In the genomic region with DNA sequence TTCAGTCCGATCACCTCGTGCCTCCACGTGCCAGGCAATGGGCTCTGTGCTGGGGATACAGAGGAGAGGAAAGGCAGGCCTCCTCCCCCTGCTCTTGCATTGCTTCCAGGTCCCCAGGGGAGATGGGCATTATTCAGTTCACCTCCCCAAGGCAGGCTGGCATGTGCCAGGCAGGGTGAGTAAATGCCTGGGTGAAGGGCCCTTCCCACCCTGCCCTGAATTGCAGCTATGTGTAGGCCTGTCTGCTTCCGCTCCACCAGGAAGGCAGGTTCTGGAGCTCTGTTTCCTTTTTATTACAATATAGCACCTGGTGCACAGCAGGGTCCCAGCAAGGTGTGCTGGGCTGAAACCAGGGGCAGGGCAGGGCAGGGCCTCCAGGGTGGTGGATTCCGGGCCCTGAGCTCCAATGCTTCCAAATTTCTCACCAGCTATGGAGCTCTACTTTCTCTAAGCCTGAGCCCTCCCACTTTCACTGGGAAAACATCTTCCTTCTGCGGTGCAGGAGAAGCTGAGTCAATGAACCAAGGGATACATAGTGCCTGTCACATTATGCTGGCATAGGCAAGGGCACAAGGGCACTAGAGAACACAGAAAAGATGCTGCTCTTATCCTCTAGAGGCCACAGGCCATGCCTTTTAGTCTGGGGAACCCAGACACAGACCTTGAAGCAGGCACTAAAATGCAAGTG, we compare ENCODE assay signal across 11 cellular contexts. TPM values are rescaled to one million over a fixed set of nuclear protein-coding genes. Genes with fewer than 3 reads are reported as not detected.
DNase-seq lines count a peak whose midpoint lies in the region; ATAC-seq and TF ChIP-seq lines count a peak whose summit lies in the region.
"Had no signal": no experiment of that assay in that cellular context is flagged by ENCODE, and none has a peak within 500 bp of the region (broad histone marks: within the 10 kb centered on the region; RNA-seq: fewer than 3 reads in every experiment).

No MANE protein-coding gene starts in this region.

- peaks cover 0 to 96% (median 5%) of the 10 kb centered on the region in 11 experiments; a peak in 9 of 22 replicates for H4K20me1 ChIP-seq in BLaER1 treated with 17β-estradiol and CSF1 and Interleukin-3, amounts not matched to agents 10 nM and 100 nM

- H3K9me3 Mint-ChIP-seq in endodermal cell (no peaks in the 10 kb centered on the region), osteocyte (ENCODE audit: unreplicated experiment) (no peaks in the 10 kb centered on the region)
- H3K9me3 Mint-ChIP-seq: activated naive CD8-positive, alpha-beta T cell treated with anti-CD3 and anti-CD28 coated beads, Interleukin-2, amount 10 ng/mL, durations not matched to agents 7 days and 5 days; CD8-positive, alpha-beta memory T cell had no signal

- peak; percentile 64 for DNase-seq in NCI-H146 treated with DMSO at 0.1 percent for 48 hours (lab: John Stamatoyannopoulos, UW; ENCODE audit: unreplicated experiment)
- DNase-seq in endodermal cell, result no peak
- no peak for DNase-seq in osteocyte (ENCODE audit: extremely low spot score, unreplicated experiment)
- no peak for DNase-seq in effector CD4-positive, alpha-beta T cell
- no peak for DNase-seq in SKM-1 treated with dmso at 0.1 percent for 144 hours (lab: John Stamatoyannopoulos, UW; ENCODE audit: unreplicated experiment)
- DNase-seq: activated naive CD8-positive, alpha-beta T cell treated with anti-CD3 and anti-CD28 coated beads, Interleukin-2, amount 10 ng/mL, durations not matched to agents 7 days and 5 days; CD8-positive, alpha-beta memory T cell had no signal

- peak overlapping the region in 9 of 11 experiments; percentile 5 to 80 (median 44); a peak in 9 of 22 replicates for H3K4me2 ChIP-seq in BLaER1 treated with 17β-estradiol and CSF1 and Interleukin-3, amounts not matched to agents 10 nM and 100 nM

- no peaks in the 10 kb centered on the region for H3K36me3 ChIP-seq in BLaER1 treated with 17β-estradiol and CSF1 and Interleukin-3, amounts not matched to agents 10 nM and 100 nM
- peaks cover 41% of the 10 kb centered on the region for H3K36me3 ChIP-seq in endodermal cell (ENCODE audit: control insufficient read depth, insufficient read depth, low read length)

- H3K36me3 Mint-ChIP-seq in endodermal cell (ENCODE audit: low read depth) (peaks cover 4% of the 10 kb centered on the region), osteocyte (ENCODE audit: unreplicated experiment) (no peaks in the 10 kb centered on the region)
- H3K36me3 Mint-ChIP-seq: activated naive CD8-positive, alpha-beta T cell treated with anti-CD3 and anti-CD28 coated beads, Interleukin-2, amount 10 ng/mL, durations not matched to agents 7 days and 5 days; CD8-positive, alpha-beta memory T cell had no signal

- H3K4me1 Mint-ChIP-seq in endodermal cell (peaks cover 54% of the 10 kb centered on the region), osteocyte (ENCODE audit: unreplicated experiment) (peaks cover 74% of the 10 kb centered on the region)
- H3K4me1 Mint-ChIP-seq: CD8-positive, alpha-beta memory T cell had no signal

- H3K27ac ChIP-seq in BLaER1 treated with 17β-estradiol and CSF1 and Interleukin-3, amounts not matched to agents 10 nM and 100 nM, result no peak overlapping the region
- H3K27ac ChIP-seq in endodermal cell (ENCODE audit: low read depth, low read length), result peak overlapping the region; percentile 50

- H3K9ac ChIP-seq in BLaER1 treated with 17β-estradiol and CSF1 and Interleukin-3, amounts not matched to agents 10 nM and 100 nM, result no peak overlapping the region
- H3K9ac ChIP-seq in endodermal cell (ENCODE audit: extremely low read depth, low read length, poor library complexity, severe bottlenecking), result no peak overlapping the region

- peaks cover 20 to 62% (median 48%) of the 10 kb centered on the region in 10 experiments for H3K4me1 ChIP-seq in BLaER1 treated with 17β-estradiol and CSF1 and Interleukin-3, amounts not matched to agents 10 nM and 100 nM
- H3K4me1 ChIP-seq in endodermal cell (ENCODE audit: control insufficient read depth, insufficient read depth, low read length), result peaks cover 12% of the 10 kb centered on the region

- H3K4me3 Mint-ChIP-seq in endodermal cell, result no peak overlapping the region
- H3K4me3 Mint-ChIP-seq in osteocyte (ENCODE audit: unreplicated experiment), result peak overlapping the region; percentile 15
- H3K4me3 Mint-ChIP-seq: activated naive CD8-positive, alpha-beta T cell treated with anti-CD3 and anti-CD28 coated beads, Interleukin-2, amount 10 ng/mL, durations not matched to agents 7 days and 5 days; CD8-positive, alpha-beta memory T cell had no signal

- H3K27me3 Mint-ChIP-seq in endodermal cell (ENCODE audit: insufficient read depth) (no peaks in the 10 kb centered on the region), osteocyte (ENCODE audit: unreplicated experiment) (no peaks in the 10 kb centered on the region)

- no peak for TF ChIP-seq CTCF in endodermal cell (conservative IDR thresholded peaks at IDR 0.05)
- TF ChIP-seq CTCF in osteocyte (IDR thresholded peaks at IDR 0.05), result no peak

- WGBS in endodermal cell (ENCODE audit: insufficient coverage in 1 of 2, insufficient read length in 1 of 2), 2 experiments, result 93 to 94% methylated on average over 3 to 6 of the region's 6 CpGs

- no peaks in the 10 kb centered on the region for H3K9me3 ChIP-seq in BLaER1 treated with 17β-estradiol and CSF1 and Interleukin-3, amounts not matched to agents 10 nM and 100 nM (replicated peaks in 1 of 11)
- no peaks in the 10 kb centered on the region for H3K9me3 ChIP-seq in endodermal cell (ENCODE audit: control insufficient read depth, low read length)

- no peak overlapping the region for H3K4me3 ChIP-seq in BLaER1 treated with 17β-estradiol and CSF1 and Interleukin-3, amounts not matched to agents 10 nM and 100 nM
- no peak overlapping the region for H3K4me3 ChIP-seq in endodermal cell (ENCODE audit: low read length)

- ATAC-seq in GM19351 (IDR thresholded peaks at IDR 0.05; ENCODE audit: unreplicated experiment), result no peak
- ATAC-seq in HG03135 (IDR thresholded peaks at IDR 0.05; ENCODE audit: unreplicated experiment), result no peak
- ATAC-seq: activated CD4-positive, CD25-positive, alpha-beta regulatory T cell treated with anti-CD3 and anti-CD28 coated beads, Interleukin-2, amount 50 U/mL, for 24 hours had no signal

- H3K27ac Mint-ChIP-seq in endodermal cell (peak overlapping the region; percentile 76), osteocyte (ENCODE audit: unreplicated experiment) (peak overlapping the region; percentile 97)
- H3K27ac Mint-ChIP-seq: activated naive CD8-positive, alpha-beta T cell treated with anti-CD3 and anti-CD28 coated beads, Interleukin-2, amount 10 ng/mL, durations not matched to agents 7 days and 5 days; CD8-positive, alpha-beta memory T cell had no signal

- H3K27me3 ChIP-seq in BLaER1 treated with 17β-estradiol and CSF1 and Interleukin-3, amounts not matched to agents 10 nM and 100 nM, result no peaks in the 10 kb centered on the region
- H3K27me3 ChIP-seq in endodermal cell (ENCODE audit: control insufficient read depth, insufficient read depth, low read length, poor library complexity, severe bottlenecking), result no peaks in the 10 kb centered on the region

RNA-seq across cellular contexts. Expression of a gene that starts 42.0 kb away (rescaled TPM):
- total RNA-seq in endodermal cell (10 to 100 TPM; 28.1 to 38.1 TPM), osteocyte (16.7 and 18.3 TPM in 2 replicates)
- 10.8 TPM for polyA plus RNA-seq in endodermal cell (2013, experiment 1 of 2)
- 12.5 TPM for polyA plus RNA-seq in endodermal cell (2013, experiment 2 of 2)
